26 cellular contexts compared by ENCODE assay signal in the genomic region with DNA sequence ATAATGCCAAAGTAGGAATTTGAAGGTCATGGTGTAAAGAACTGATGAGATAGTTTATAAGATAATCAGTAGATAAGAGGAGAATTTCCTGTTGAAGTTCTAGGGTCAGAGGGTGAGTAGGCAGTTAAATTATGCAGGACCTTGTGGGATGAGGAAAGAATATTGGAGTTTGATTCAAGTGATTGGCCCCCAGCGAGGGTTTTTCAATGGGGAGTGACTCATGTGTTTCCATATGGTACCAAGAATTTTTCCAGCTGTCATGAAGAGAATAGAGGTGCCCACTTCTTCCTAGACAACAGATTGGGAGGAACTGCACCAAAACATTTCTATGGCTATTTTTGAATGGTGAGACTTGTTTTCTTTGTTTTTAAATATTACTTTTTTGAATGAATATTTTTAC.
A peak's percentile ranks its signal among the peaks of the same experiment; 100 is the strongest.
DNase-seq lines count a peak whose midpoint lies in the region; ATAC-seq, FAIRE-seq and TF ChIP-seq lines count a peak whose summit lies in the region.
"Had no signal": no experiment of that assay in that cellular context is flagged by ENCODE, and none has a peak within 500 bp of the region (broad histone marks: within the 10 kb centered on the region; RNA-seq: fewer than 3 reads in every experiment).

No MANE protein-coding gene starts in this region.

- DNase-seq in Ammon's horn (ENCODE audit: low spot score) (peak; percentile 13), HFF-Myc (ENCODE audit: extremely low read depth, low read depth) (peak; percentile 12), T1000 (lab: John Stamatoyannopoulos, UW) (peak; percentile 18), fibroblast of pulmonary artery (ENCODE audit: low read depth) (peak; percentile 17), endothelial cell (ENCODE audit: low spot score) (no peak), foreskin melanocyte (no peak), D721Med (ENCODE audit: insufficient read length, low spot score) (no peak)
- DNase-seq in stimulated activated naive B cell treated with anti-CD40 and anti-IgM and Interleukin-4, amounts not matched to agents 10 μg/mL and 1 μg/mL and 100 μg/mL, for 72 hours = no peak
- DNase-seq: activated CD4-positive, alpha-beta memory T cell treated with anti-CD3 and anti-CD28 coated beads for 36 hours; activated CD4-positive, CD25-positive, alpha-beta regulatory T cell; activated effector memory CD4-positive, alpha-beta T cell treated with anti-CD3 and anti-CD28 coated beads, Interleukin-2, amount 50 U/mL, for 16 hours; activated naive CD8-positive, alpha-beta T cell treated with anti-CD3 and anti-CD28 coated beads, Interleukin-2, amount 50 U/mL, for 24 hours; C1 segment of cervical spinal cord; Calu3; gastrocnemius medialis; islet precursor cell; MM.1S; NCI-H1436 treated with DMSO at 0.1 percent for 48 hours; NCI-H526 treated with DMSO at 0.1 percent for 48 hours; psoas muscle; substantia nigra had no signal

- H3K36me3 Mint-ChIP-seq in endothelial cell (ENCODE audit: low read depth, unreplicated experiment) = no peaks in the 10 kb centered on the region
- H3K36me3 Mint-ChIP-seq in stimulated activated naive B cell treated with anti-CD40 and anti-IgM and Interleukin-4, amounts not matched to agents 10 μg/mL and 1 μg/mL and 100 μg/mL, for 72 hours = no peaks in the 10 kb centered on the region
- H3K36me3 Mint-ChIP-seq: activated CD4-positive, alpha-beta memory T cell treated with anti-CD3 and anti-CD28 coated beads for 36 hours; IgD-negative memory B cell had no signal

- no peaks in the 10 kb centered on the region for H3K27me3 Mint-ChIP-seq in endothelial cell (ENCODE audit: unreplicated experiment)
- no peaks in the 10 kb centered on the region for H3K27me3 Mint-ChIP-seq in stimulated activated naive B cell treated with anti-CD40 and anti-IgM and Interleukin-4, amounts not matched to agents 10 μg/mL and 1 μg/mL and 100 μg/mL, for 72 hours
- H3K27me3 Mint-ChIP-seq: activated CD4-positive, alpha-beta memory T cell treated with anti-CD3 and anti-CD28 coated beads for 36 hours; IgD-negative memory B cell had no signal

- no peak for FAIRE-seq in D721Med (lab: Jason Lieb, UNC)
- FAIRE-seq: bronchial epithelial cell, G401.6, urothelium cell line had no signal

- no peaks in the 10 kb centered on the region for H3K4me1 Mint-ChIP-seq in endothelial cell (ENCODE audit: unreplicated experiment)
- peaks cover 0 to 1% of the 10 kb centered on the region in 2 donors for H3K4me1 Mint-ChIP-seq in stimulated activated naive B cell treated with anti-CD40 and anti-IgM and Interleukin-4, amounts not matched to agents 10 μg/mL and 1 μg/mL and 100 μg/mL, for 72 hours
- H3K4me1 Mint-ChIP-seq: activated naive CD8-positive, alpha-beta T cell treated with anti-CD3 and anti-CD28 coated beads, Interleukin-2, amount 50 U/mL, for 24 hours; IgD-negative memory B cell had no signal

- H3K9me3 Mint-ChIP-seq in endothelial cell (ENCODE audit: unreplicated experiment) = no peaks in the 10 kb centered on the region
- H3K9me3 Mint-ChIP-seq in stimulated activated naive B cell treated with anti-CD40 and anti-IgM and Interleukin-4, amounts not matched to agents 10 μg/mL and 1 μg/mL and 100 μg/mL, for 72 hours = peaks cover 5 to 9% of the 10 kb centered on the region in 2 donors
- H3K9me3 Mint-ChIP-seq: activated CD4-positive, alpha-beta memory T cell treated with anti-CD3 and anti-CD28 coated beads for 36 hours; activated naive CD8-positive, alpha-beta T cell treated with anti-CD3 and anti-CD28 coated beads, Interleukin-2, amount 50 U/mL, for 24 hours had no signal

- H3K4me3 Mint-ChIP-seq in endothelial cell (ENCODE audit: unreplicated experiment) = no peak overlapping the region
- no peak overlapping the region for H3K4me3 Mint-ChIP-seq in stimulated activated naive B cell treated with anti-CD40 and anti-IgM and Interleukin-4, amounts not matched to agents 10 μg/mL and 1 μg/mL and 100 μg/mL, for 72 hours
- H3K4me3 Mint-ChIP-seq: activated CD4-positive, alpha-beta memory T cell treated with anti-CD3 and anti-CD28 coated beads for 36 hours; activated naive CD8-positive, alpha-beta T cell treated with anti-CD3 and anti-CD28 coated beads, Interleukin-2, amount 50 U/mL, for 24 hours; IgD-negative memory B cell had no signal

- TF ChIP-seq CTCF in HFF-Myc (IDR thresholded peaks at IDR 0.05; ENCODE audit: low read depth, low read length, missing control alignments) (no peak), fibroblast of pulmonary artery (IDR thresholded peaks at IDR 0.05; ENCODE audit: low read length, missing control alignments) (no peak), endothelial cell (IDR thresholded peaks at IDR 0.05; ENCODE audit: unreplicated experiment) (no peak), D721Med (IDR thresholded peaks at IDR 0.05; ENCODE audit: insufficient read depth, missing control alignments) (no peak)

- ATAC-seq in stimulated activated naive B cell treated with anti-CD40 and anti-IgM and Interleukin-4, amounts not matched to agents 10 μg/mL and 1 μg/mL and 100 μg/mL, for 72 hours (replicated peaks) = no peak
- ATAC-seq: activated naive CD8-positive, alpha-beta T cell treated with anti-CD3 and anti-CD28 coated beads, Interleukin-2, amount 50 U/mL, for 24 hours; gastrocnemius medialis; psoas muscle had no signal

- H3K4me3 ChIP-seq in HFF-Myc (replicated peaks; ENCODE audit: low read depth, low read length) (no peak overlapping the region), fibroblast of pulmonary artery (replicated peaks; ENCODE audit: low read depth, low read length) (no peak overlapping the region)
- H3K4me3 ChIP-seq: gastrocnemius medialis, lung, psoas muscle had no signal

- no peak overlapping the region for H3K27ac Mint-ChIP-seq in endothelial cell (ENCODE audit: unreplicated experiment)
- H3K27ac Mint-ChIP-seq in stimulated activated naive B cell treated with anti-CD40 and anti-IgM and Interleukin-4, amounts not matched to agents 10 μg/mL and 1 μg/mL and 100 μg/mL, for 72 hours = no peak overlapping the region
- H3K27ac Mint-ChIP-seq: activated CD4-positive, alpha-beta memory T cell treated with anti-CD3 and anti-CD28 coated beads for 36 hours; activated naive CD8-positive, alpha-beta T cell treated with anti-CD3 and anti-CD28 coated beads, Interleukin-2, amount 50 U/mL, for 24 hours; IgD-negative memory B cell had no signal

Comparison
In these comparisons a context has a peak if more than half of its experiments do, and no peak if none do; other contexts are left out.
1. DNase-seq: peak in Ammon's horn (single experiment), HFF-Myc (single experiment), T1000 (single experiment) and fibroblast of pulmonary artery (single experiment); none in endothelial cell (single experiment), foreskin melanocyte (single experiment), stimulated activated naive B cell treated with anti-CD40 and anti-IgM and Interleukin-4, amounts not matched to agents 10 μg/mL and 1 μg/mL and 100 μg/mL, for 72 hours (single experiment) and D721Med (single experiment).